In the genomic region with DNA sequence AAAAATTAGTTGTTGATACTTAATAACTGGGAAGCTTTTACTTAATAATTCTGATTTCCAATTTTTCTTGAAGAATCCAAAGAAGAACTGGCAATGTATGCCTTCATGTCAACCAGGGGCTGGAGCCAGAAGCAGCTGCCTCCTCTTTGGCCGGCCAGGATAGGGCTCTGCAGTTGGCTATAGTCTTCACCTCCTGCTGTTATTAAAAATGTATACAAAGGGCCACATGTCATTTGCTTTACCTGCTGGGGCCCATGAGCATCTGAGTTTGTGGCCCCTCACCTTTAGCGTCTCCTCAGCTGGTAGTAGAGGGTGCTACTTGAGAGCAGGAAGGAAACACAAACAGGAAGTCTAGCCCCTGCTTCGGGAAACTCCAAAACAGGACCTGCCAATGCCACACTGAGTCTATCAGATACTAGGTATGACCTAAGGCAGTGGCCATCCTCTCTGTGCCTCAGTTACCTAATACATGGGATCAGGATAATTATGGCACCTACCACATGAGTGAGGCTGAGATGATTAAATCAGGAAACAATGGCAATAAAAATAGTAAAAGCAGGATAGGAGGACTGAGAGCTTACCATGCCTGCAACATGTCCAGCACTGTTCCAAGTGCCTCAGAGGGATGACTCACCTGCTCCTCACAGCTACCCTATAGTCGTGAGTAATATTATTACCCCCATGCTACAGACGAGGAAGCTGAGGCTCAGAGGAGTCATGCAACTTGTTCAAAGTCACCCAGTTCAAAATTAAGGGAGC, we compare ENCODE assay signal across 9 cellular contexts. TPM values are rescaled to one million over a fixed set of nuclear protein-coding genes. Genes with fewer than 3 reads are reported as not detected.
A peak's percentile ranks its signal among the peaks of the same experiment; 100 is the strongest.
DNase-seq lines count a peak whose midpoint lies in the region; ATAC-seq, FAIRE-seq and TF ChIP-seq lines count a peak whose summit lies in the region.
"Had no signal": no experiment of that assay in that cellular context is flagged by ENCODE, and none has a peak within 500 bp of the region (broad histone marks: within the 10 kb centered on the region; RNA-seq: fewer than 3 reads in every experiment).

No MANE protein-coding gene starts in this region.

- TF ChIP-seq CTCF in OCI-LY7 (conservative IDR thresholded peaks at IDR 0.05; ENCODE audit: low read length): no peak
- TF ChIP-seq CTCF in GM12878 (IDR thresholded peaks at IDR 0.05 in 2 of 3, conservative IDR thresholded peaks at IDR 0.05 in 1 of 3; ENCODE audit: control insufficient read depth in 2 of 3, extremely low read depth in 1 of 3, insufficient read depth in 1 of 3, low read depth in 3 of 3, low read length in 3 of 3): no peak
- no peak for TF ChIP-seq CTCF in body of pancreas (IDR thresholded peaks at IDR 0.05)

- intact Hi-C loops in OCI-LY7 (cut with micrococcal nuclease; ENCODE audit: unreplicated experiment): no loop called here
- intact Hi-C loops in GM12878 (cut with micrococcal nuclease; ENCODE audit: unreplicated experiment): no loop called here
- intact Hi-C loops in body of pancreas (cut with DNase I): no loop called here

- ATAC-seq in GM12878 (peak; percentile 71), GM19351 (IDR thresholded peaks at IDR 0.05; ENCODE audit: unreplicated experiment) (no peak), GM19023 (IDR thresholded peaks at IDR 0.05; ENCODE audit: unreplicated experiment) (no peak), GM21515 (IDR thresholded peaks at IDR 0.05; ENCODE audit: unreplicated experiment) (no peak), body of pancreas (no peak)
- ATAC-seq in natural killer cell treated with Interleukin-12 subunit alpha and Interleukin-12 subunit beta and Interleukin-15 and Interleukin-18, amount 100 ng/mL, for 72 hours: peak; percentile 93 to 98

- no peak overlapping the region for H3K9ac ChIP-seq in GM12878 (ENCODE audit: control insufficient read depth, insufficient read depth, low read length)

- RAD21 ChIA-PET in GM12878 (lab: Charles Lee; ENCODE audit: unreplicated experiment): interaction anchor here (0.8 to 1.8 kb wide), 6 partner anchors 11 to 121 kb away, joined by 3 to 8 read pairs (median 3); no protein-coding TSS in a partner anchor

- H3K4me1 ChIP-seq in OCI-LY7 (ENCODE audit: insufficient read depth, low read length, poor library complexity, severe bottlenecking) (peaks cover 53% of the 10 kb centered on the region), GM12878 (ENCODE audit: control insufficient read depth, insufficient read depth, low read length) (peaks cover 5% of the 10 kb centered on the region), body of pancreas (no peaks in the 10 kb centered on the region)

- 34% methylated on average over 5 of the region's 5 CpGs for WGBS in GM12878 (ENCODE audit: insufficient coverage, insufficient replicate concordance, low lambda C conversion rate, missing lambda C conversion rate)
- WGBS in body of pancreas, 2 donors: 76 to 86% methylated on average over 5 of the region's 5 CpGs

- no peaks in the 10 kb centered on the region for H3K79me2 ChIP-seq in OCI-LY7 (ENCODE audit: insufficient read depth, low read depth, low read length)
- no peaks in the 10 kb centered on the region for H3K79me2 ChIP-seq in GM12878 (ENCODE audit: control insufficient read depth, insufficient read depth, low read length)

- peak overlapping the region; percentile 48 for H3K4me3 Mint-ChIP-seq in natural killer cell treated with Interleukin-12 subunit alpha and Interleukin-12 subunit beta and Interleukin-15 and Interleukin-18, amount 100 ng/mL, for 72 hours

- POLR2A ChIA-PET in OCI-LY7 (lab: Charles Lee) (interaction anchor here (0.6 to 3.6 kb wide), 8 partner anchors 9 to 55 kb away, joined by 3 to 31 read pairs (median 4); partner anchors contain the start of gene GM2A), GM12878 (lab: Charles Lee) (interaction anchor here (0.6 to 1.7 kb wide), 4 partner anchors 9 to 81 kb away, joined by 3 to 5 read pairs (median 5); partner anchors contain the start of gene CCDC69)

- peak overlapping the region; percentile 47 for H3K27ac ChIP-seq in OCI-LY7 (ENCODE audit: low read depth, low read length, poor library complexity, severe bottlenecking)
- no peak overlapping the region for H3K27ac ChIP-seq in GM12878 (ENCODE audit: control insufficient read depth, insufficient read depth)
- H3K27ac ChIP-seq in body of pancreas: no peak overlapping the region

- peaks cover 28 to 33% of the 10 kb centered on the region in 2 donors for H3K4me1 Mint-ChIP-seq in natural killer cell treated with Interleukin-12 subunit alpha and Interleukin-12 subunit beta and Interleukin-15 and Interleukin-18, amount 100 ng/mL, for 72 hours (ENCODE audit: low read depth in 2 of 2)

- peaks cover 9% of the 10 kb centered on the region for H3K36me3 Mint-ChIP-seq in natural killer cell treated with Interleukin-12 subunit alpha and Interleukin-12 subunit beta and Interleukin-15 and Interleukin-18, amount 100 ng/mL, for 72 hours

- H4K20me1 ChIP-seq in OCI-LY7 (ENCODE audit: insufficient read depth, low read length) (no peaks in the 10 kb centered on the region), GM12878 (ENCODE audit: control insufficient read depth, insufficient read depth) (no peaks in the 10 kb centered on the region)

- H3K9me3 Mint-ChIP-seq in natural killer cell treated with Interleukin-12 subunit alpha and Interleukin-12 subunit beta and Interleukin-15 and Interleukin-18, amount 100 ng/mL, for 72 hours: no peaks in the 10 kb centered on the region

- H3K4me2 ChIP-seq in OCI-LY7 (ENCODE audit: low read length) (peak overlapping the region; percentile 68), GM12878 (ENCODE audit: control insufficient read depth, insufficient read depth) (no peak overlapping the region)

- TF ChIP-seq EP300 in GM12878 (IDR thresholded peaks at IDR 0.05; ENCODE audit: borderline replicate concordance in 1 of 2, control insufficient read depth in 1 of 2, low read depth in 2 of 2, low read length in 2 of 2): no peak

- H3K36me3 ChIP-seq in OCI-LY7 (ENCODE audit: insufficient read depth, low read length) (peaks cover 68% of the 10 kb centered on the region), GM12878 (ENCODE audit: control insufficient read depth in 2 of 2, insufficient read depth in 2 of 2, low read length in 1 of 2) (peaks cover 6 to 26% of the 10 kb centered on the region in 2 experiments; a peak in 3 of 4 replicates), body of pancreas (replicated peaks in 1 of 2; ENCODE audit: insufficient read depth in 1 of 2, low read depth in 2 of 2) (peaks cover 2 to 8% of the 10 kb centered on the region in 2 donors)

- H2AFZ ChIP-seq in OCI-LY7 (ENCODE audit: low read length) (peak overlapping the region; percentile 30; the same call in 1 of the 2 replicates), GM12878 (ENCODE audit: control insufficient read depth, low read depth, low read length) (no peak overlapping the region)

- TF ChIP-seq RAD21 in GM12878 (IDR thresholded peaks at IDR 0.05; ENCODE audit: insufficient read depth, low read depth, low read length): no peak

- TF ChIP-seq POLR2A in GM12878 (IDR thresholded peaks at IDR 0.05; ENCODE audit: low read depth, low read length) (no peak), body of pancreas (IDR thresholded peaks at IDR 0.05) (no peak)

- H3K27me3 Mint-ChIP-seq in natural killer cell treated with Interleukin-12 subunit alpha and Interleukin-12 subunit beta and Interleukin-15 and Interleukin-18, amount 100 ng/mL, for 72 hours: no peaks in the 10 kb centered on the region

- peak overlapping the region; percentile 68 to 79 for H3K27ac Mint-ChIP-seq in natural killer cell treated with Interleukin-12 subunit alpha and Interleukin-12 subunit beta and Interleukin-15 and Interleukin-18, amount 100 ng/mL, for 72 hours

- in situ Hi-C loops in GM12878 (cut with MboI): no loop called here

- no TSS peak for BruUV-seq in OCI-LY7 (replicated peaks; lab: Mats Ljungman, UMichigan)
- BruUV-seq in GM12878 (replicated peaks; lab: Mats Ljungman, UMichigan): no TSS peak

- H3K9me2 ChIP-seq in OCI-LY7 (ENCODE audit: insufficient read depth, low read length): no peaks in the 10 kb centered on the region

- FAIRE-seq in GM12878 (lab: Jason Lieb, UNC): no peak

- SMC1A ChIA-PET in GM12878 (lab: Charles Lee; ENCODE audit: uncharacterized antibody, unreplicated experiment): interaction anchor here (0.8 to 2.2 kb wide), 6 partner anchors 9 to 39 kb away, joined by 3 to 9 read pairs (median 4); no protein-coding TSS in a partner anchor

- H3K9me3 ChIP-seq in OCI-LY7 (ENCODE audit: low read length) (no peaks in the 10 kb centered on the region), GM12878 (replicated peaks; ENCODE audit: control insufficient read depth, insufficient read depth, low read length) (no peaks in the 10 kb centered on the region), body of pancreas (no peaks in the 10 kb centered on the region)

- CTCF ChIA-PET in OCI-LY7 (lab: Charles Lee; ENCODE audit: unreplicated experiment): interaction anchor here (1.0 kb wide), 1 partner anchor 17 kb away, joined by 3 read pairs; no protein-coding TSS in a partner anchor
- CTCF ChIA-PET in GM12878 (lab: Yijun Ruan, JAX): interaction anchor here (1.3 to 2.9 kb wide), 2 partner anchors 10 to 38 kb away, joined by 3 to 19 read pairs; no protein-coding TSS in a partner anchor

- peak overlapping the region; percentile 24 for H3K4me3 ChIP-seq in OCI-LY7 (ENCODE audit: low read depth, low read length, poor library complexity, severe bottlenecking)
- H3K4me3 ChIP-seq in GM12878: no peak overlapping the region
- H3K4me3 ChIP-seq in body of pancreas: no peak overlapping the region

- DNase-seq in ELR (ENCODE audit: low read depth) (peak; percentile 91), OCI-LY7 (ENCODE audit: low spot score) (peak; percentile 48), GM12878 (ENCODE audit: low read depth, low spot score) (no peak), body of pancreas (no peak)
- peak; percentile 68 for DNase-seq in natural killer cell treated with Interleukin-12 subunit alpha and Interleukin-12 subunit beta and Interleukin-15 and Interleukin-18, amount 100 ng/mL, for 72 hours (ENCODE audit: low spot score)
- DNase-seq: NCI-H524 had no signal

- no peaks in the 10 kb centered on the region for H3K27me3 ChIP-seq in GM12878 (replicated peaks in 1 of 2; ENCODE audit: control insufficient read depth in 2 of 2, insufficient read depth in 2 of 2, low read length in 1 of 2)
- H3K27me3 ChIP-seq in body of pancreas: no peaks in the 10 kb centered on the region

RNA-seq across cellular contexts. Expression of gene CCDC69, which starts 21.3 kb away (rescaled TPM):
- 111 and 123 TPM in 2 replicates for total RNA-seq in OCI-LY7 (2014; rRNA removed; shearing (Covaris generic))
- 118 and 119 TPM in 2 replicates for total RNA-seq in OCI-LY7 (2022)
- total RNA-seq in GM12878 (2013; cell fraction: nucleolus; rRNA removed): 69.3 and 77.6 TPM in 2 replicates
- 91.1 and 104 TPM in 2 replicates for total RNA-seq in GM12878 (2014; rRNA removed)
- total RNA-seq in GM12878 (2014; rRNA removed; fragmentation: Illumina TruSeq; extraction: Trizol): 78.8 and 80.3 TPM in 2 replicates
- 77.3 and 80.8 TPM in 2 replicates for total RNA-seq in GM12878 (2021)
- 37.5 TPM for polyA plus RNA-seq in GM12878 (2011; ENCODE audit: low read depth)
- polyA plus RNA-seq in GM12878 (2011; rRNA removed): 36.7 and 42.3 TPM in 2 replicates
- polyA plus RNA-seq in GM12878 (2011; cell fraction: cytosol; rRNA removed): 56.7 and 66.0 TPM in 2 replicates
- 16.1 and 18.3 TPM in 2 replicates for polyA plus RNA-seq in GM12878 (2011; cell fraction: nucleus; rRNA removed)
- 46.8 and 47.5 TPM in 2 replicates for polyA plus RNA-seq in GM12878 (2012)
- 104 and 106 TPM in 2 replicates for polyA plus RNA-seq in GM12878 (2014; fragmentation: Illumina TruSeq; extraction: Trizol)
- polyA plus RNA-seq in GM12878 (2014; fragmentation: Nextera tagmentation; extraction: Ambion mirVana): 10 to 100 TPM; 13.5 to 21.4 TPM
- 89.6 and 102 TPM in 2 replicates for polyA plus RNA-seq in GM12878 (2014; rRNA removed)
- 10 to 100 TPM; 55.7 to 59.8 TPM for polyA plus RNA-seq in GM12878 (2016; fragmentation: Nextera tagmentation; extraction: Ambion mirVana)
- polyA minus RNA-seq in GM12878 (2011; rRNA and poly(A)+ RNA removed): 32.8 and 41.3 TPM in 2 replicates
- polyA minus RNA-seq in GM12878 (2011; cell fraction: cytosol; rRNA and poly(A)+ RNA removed): 11.4 and 17.0 TPM in 2 replicates
- 11.6 and 16.5 TPM in 2 replicates for polyA minus RNA-seq in GM12878 (2011; cell fraction: nucleus; rRNA and poly(A)+ RNA removed)
- total RNA-seq in natural killer cell treated with Interleukin-12 subunit alpha and Interleukin-12 subunit beta and Interleukin-15 and Interleukin-18, amount 100 ng/mL, for 72 hours: 10 to 100 TPM; 59.6 to 98.5 TPM
- 10 to 100 TPM; 34.8 to 44.8 TPM for total RNA-seq in body of pancreas

RNA-seq across cellular contexts. Expression of gene ANXA6, which starts 45.0 kb away (rescaled TPM):
- total RNA-seq in OCI-LY7 (2014; rRNA removed; shearing (Covaris generic)): 26.1 and 35.6 TPM in 2 replicates
- 52.9 and 74.1 TPM in 2 replicates for total RNA-seq in OCI-LY7 (2022)
- 295 and 301 TPM in 2 replicates for total RNA-seq in GM12878 (2013; cell fraction: nucleolus; rRNA removed)
- 477 and 484 TPM in 2 replicates for total RNA-seq in GM12878 (2014; rRNA removed)
- total RNA-seq in GM12878 (2014; rRNA removed; fragmentation: Illumina TruSeq; extraction: Trizol): 549 and 550 TPM in 2 replicates
- 528 and 542 TPM in 2 replicates for total RNA-seq in GM12878 (2021)
- polyA plus RNA-seq in GM12878 (2011; ENCODE audit: low read depth): 195 TPM
- 460 and 571 TPM in 2 replicates for polyA plus RNA-seq in GM12878 (2011; rRNA removed)
- 618 and 630 TPM in 2 replicates for polyA plus RNA-seq in GM12878 (2011; cell fraction: cytosol; rRNA removed)
- 407 and 532 TPM in 2 replicates for polyA plus RNA-seq in GM12878 (2011; cell fraction: nucleus; rRNA removed)
- 297 and 330 TPM in 2 replicates for polyA plus RNA-seq in GM12878 (2012)
- 506 and 510 TPM in 2 replicates for polyA plus RNA-seq in GM12878 (2014; fragmentation: Illumina TruSeq; extraction: Trizol)
- polyA plus RNA-seq in GM12878 (2014; fragmentation: Nextera tagmentation; extraction: Ambion mirVana): 10 to 100 TPM; 44.0 to 73.1 TPM
- polyA plus RNA-seq in GM12878 (2014; rRNA removed): 453 and 470 TPM in 2 replicates
- polyA plus RNA-seq in GM12878 (2016; fragmentation: Nextera tagmentation; extraction: Ambion mirVana): 100 to 1,000 TPM; 280 to 291 TPM
- 634 and 706 TPM in 2 replicates for polyA minus RNA-seq in GM12878 (2011; rRNA and poly(A)+ RNA removed)
- 242 and 263 TPM in 2 replicates for polyA minus RNA-seq in GM12878 (2011; cell fraction: cytosol; rRNA and poly(A)+ RNA removed)
- polyA minus RNA-seq in GM12878 (2011; cell fraction: nucleus; rRNA and poly(A)+ RNA removed): 286 and 410 TPM in 2 replicates
- total RNA-seq in natural killer cell treated with Interleukin-12 subunit alpha and Interleukin-12 subunit beta and Interleukin-15 and Interleukin-18, amount 100 ng/mL, for 72 hours: 100 to 1,000 TPM; 271 to 398 TPM
- total RNA-seq in body of pancreas: 10 to 100 TPM; 60.3 to 60.4 TPM

RNA-seq across cellular contexts. Expression of gene GM2A, which starts 50.4 kb away (rescaled TPM):
- total RNA-seq in OCI-LY7 (2014; rRNA removed; shearing (Covaris generic)): 52.4 and 60.2 TPM in 2 replicates
- 52.9 and 64.5 TPM in 2 replicates for total RNA-seq in OCI-LY7 (2022)
- 150 and 162 TPM in 2 replicates for total RNA-seq in GM12878 (2013; cell fraction: nucleolus; rRNA removed)
- total RNA-seq in GM12878 (2014; rRNA removed): 102 and 109 TPM in 2 replicates
- 75.7 TPM in 2 replicates for total RNA-seq in GM12878 (2014; rRNA removed; fragmentation: Illumina TruSeq; extraction: Trizol)
- 95.1 and 95.6 TPM in 2 replicates for total RNA-seq in GM12878 (2021)
- 46.2 TPM for polyA plus RNA-seq in GM12878 (2011; ENCODE audit: low read depth)
- polyA plus RNA-seq in GM12878 (2011; rRNA removed): 85.4 and 106 TPM in 2 replicates
- polyA plus RNA-seq in GM12878 (2011; cell fraction: cytosol; rRNA removed): 81.7 and 107 TPM in 2 replicates
- polyA plus RNA-seq in GM12878 (2011; cell fraction: nucleus; rRNA removed): 27.6 and 30.7 TPM in 2 replicates
- polyA plus RNA-seq in GM12878 (2012): 61.7 and 69.7 TPM in 2 replicates
- polyA plus RNA-seq in GM12878 (2014; fragmentation: Illumina TruSeq; extraction: Trizol): 74.4 and 83.9 TPM in 2 replicates
- polyA plus RNA-seq in GM12878 (2014; fragmentation: Nextera tagmentation; extraction: Ambion mirVana): 10 to 100 TPM; 33.6 to 44.4 TPM
- polyA plus RNA-seq in GM12878 (2014; rRNA removed): 62.0 and 63.9 TPM in 2 replicates
- polyA plus RNA-seq in GM12878 (2016; fragmentation: Nextera tagmentation; extraction: Ambion mirVana): 10 to 100 TPM; 44.0 to 44.4 TPM
- polyA minus RNA-seq in GM12878 (2011; rRNA and poly(A)+ RNA removed): 109 and 137 TPM in 2 replicates
- polyA minus RNA-seq in GM12878 (2011; cell fraction: cytosol; rRNA and poly(A)+ RNA removed): 43.7 and 54.0 TPM in 2 replicates
- 14.7 and 19.8 TPM in 2 replicates for polyA minus RNA-seq in GM12878 (2011; cell fraction: nucleus; rRNA and poly(A)+ RNA removed)
- total RNA-seq in natural killer cell treated with Interleukin-12 subunit alpha and Interleukin-12 subunit beta and Interleukin-15 and Interleukin-18, amount 100 ng/mL, for 72 hours: 10 to 100 TPM; 15.4 to 15.9 TPM
- 10 to 100 TPM in 1 of 2 donors, 1 to 10 TPM in 1; 8.9 to 17.9 TPM for total RNA-seq in body of pancreas

Comparison
In these comparisons a context has a peak if more than half of its experiments do, and no peak if none do; other contexts are left out.
1. DNase-seq: peak in ELR (single experiment), OCI-LY7 (single experiment) and natural killer cell treated with Interleukin-12 subunit alpha and Interleukin-12 subunit beta and Interleukin-15 and Interleukin-18, amount 100 ng/mL, for 72 hours (single experiment); none in GM12878 (single experiment) and body of pancreas (0 of 4).
2. ATAC-seq: peak in GM12878 (single experiment) and natural killer cell treated with Interleukin-12 subunit alpha and Interleukin-12 subunit beta and Interleukin-15 and Interleukin-18, amount 100 ng/mL, for 72 hours (2 of 2); none in GM19351 (single experiment), GM19023 (single experiment), GM21515 (single experiment) and body of pancreas (single experiment).